Comparison of ENCODE assay signal across 21 cellular contexts in the genomic region with DNA sequence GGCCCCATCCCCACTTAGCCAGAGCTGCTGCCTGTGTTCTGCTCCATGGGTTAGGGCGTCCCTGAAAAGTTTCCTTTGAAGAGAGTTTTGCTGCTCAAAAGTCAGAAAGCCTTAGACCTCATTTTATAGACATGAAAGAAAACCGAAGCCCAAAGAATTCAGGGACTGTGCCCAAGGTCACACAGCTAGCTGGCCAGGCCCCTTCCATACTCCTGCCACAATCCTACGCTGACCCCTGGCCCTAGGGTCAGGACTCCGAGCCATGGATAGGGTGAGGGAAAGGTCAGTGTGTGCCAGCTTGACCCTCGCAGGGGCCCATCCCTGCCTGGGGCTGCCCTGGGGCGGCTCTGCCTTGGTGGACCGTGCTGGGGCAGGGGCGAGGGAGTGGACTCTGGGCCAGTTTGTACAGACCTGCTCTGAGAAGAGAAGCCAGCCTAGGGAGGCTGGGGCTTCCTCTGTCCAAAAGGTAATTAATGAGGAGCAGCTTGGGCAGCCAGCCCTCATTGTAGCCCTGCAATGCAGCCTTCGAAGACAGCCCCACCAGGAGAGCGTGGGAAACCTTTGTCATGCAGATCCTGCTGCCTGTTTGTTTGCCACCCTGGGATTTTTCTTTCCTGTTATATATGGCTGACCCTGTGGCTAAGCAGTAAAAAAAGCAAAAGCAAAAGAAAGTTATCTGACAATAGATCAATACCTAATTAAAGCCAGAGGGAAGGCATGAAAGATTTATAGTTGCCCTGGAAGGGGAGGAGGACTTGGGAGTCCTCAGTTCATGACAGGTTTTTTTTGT. TPM values are rescaled to one million over a fixed set of nuclear protein-coding genes. Genes with fewer than 3 reads are reported as not detected.
DNase-seq lines count a peak whose midpoint lies in the region; ATAC-seq, FAIRE-seq and TF ChIP-seq lines count a peak whose summit lies in the region.
"Had no signal": no experiment of that assay in that cellular context is flagged by ENCODE, and none has a peak within 500 bp of the region (broad histone marks: within the 10 kb centered on the region; RNA-seq: fewer than 3 reads in every experiment).

No MANE protein-coding gene starts in this region.

- no peak overlapping the region for H3K4me3 ChIP-seq in body of pancreas
- H3K4me3 ChIP-seq: transverse colon had no signal

- intact Hi-C loops in body of pancreas (cut with DNase I) = no loop called here

- H3K4me3 Mint-ChIP-seq in stimulated activated memory B cell treated with anti-CD40 and anti-IgM and Interleukin-4, amounts not matched to agents 10 μg/mL and 1 μg/mL and 100 μg/mL, for 72 hours = no peak overlapping the region
- H3K4me3 Mint-ChIP-seq: natural killer cell treated with Interleukin-12 subunit alpha and Interleukin-12 subunit beta and Interleukin-15 and Interleukin-18, amount 100 ng/mL, for 72 hours; stimulated activated effector memory CD8-positive, alpha-beta T cell treated with anti-CD3 and anti-CD28 coated beads, Interleukin-12 subunit alpha, Interleukin-12 subunit beta, amount 100 ng/mL, for 72 hours; T-helper 2 cell treated with Interferon-gamma antibody and Interleukin-4, amounts not matched to agents 5 μg/mL and 100 μg/mL, for 36 hours had no signal

- H3K27ac ChIP-seq in body of pancreas (peak overlapping the region in 3 of 4 donors; percentile 49 to 59 (median 55)), substantia nigra (ENCODE audit: low read depth, low read length, poor library complexity, severe bottlenecking) (no peak overlapping the region)
- H3K27ac ChIP-seq: transverse colon had no signal

- no peaks in the 10 kb centered on the region for H3K4me1 Mint-ChIP-seq in stimulated activated memory B cell treated with anti-CD40 and anti-IgM and Interleukin-4, amounts not matched to agents 10 μg/mL and 1 μg/mL and 100 μg/mL, for 72 hours
- H3K4me1 Mint-ChIP-seq: stimulated activated effector memory CD8-positive, alpha-beta T cell treated with anti-CD3 and anti-CD28 coated beads, Interleukin-12 subunit alpha, Interleukin-12 subunit beta, amount 100 ng/mL, for 72 hours had no signal

- peak; percentile 53 for ATAC-seq in body of pancreas
- peak; percentile 62 for ATAC-seq in left lobe of liver
- ATAC-seq in stimulated activated memory B cell treated with anti-CD40 and anti-IgM and Interleukin-4, amounts not matched to agents 10 μg/mL and 1 μg/mL and 100 μg/mL, for 72 hours = peak; percentile 22
- ATAC-seq: stimulated activated effector memory CD8-positive, alpha-beta T cell treated with anti-CD3 and anti-CD28 coated beads, Interleukin-12 subunit alpha, Interleukin-12 subunit beta, amount 100 ng/mL, for 72 hours had no signal

- TF ChIP-seq POLR2A in body of pancreas (IDR thresholded peaks at IDR 0.05) = no peak

- no peaks in the 10 kb centered on the region for H3K9me3 ChIP-seq in body of pancreas
- H3K9me3 ChIP-seq: transverse colon had no signal

- no peaks in the 10 kb centered on the region for H3K36me3 ChIP-seq in body of pancreas (replicated peaks in 1 of 2; ENCODE audit: insufficient read depth in 1 of 2, low read depth in 2 of 2)
- H3K36me3 ChIP-seq: transverse colon had no signal

- H3K27me3 Mint-ChIP-seq in stimulated activated memory B cell treated with anti-CD40 and anti-IgM and Interleukin-4, amounts not matched to agents 10 μg/mL and 1 μg/mL and 100 μg/mL, for 72 hours = peaks cover 14% of the 10 kb centered on the region
- H3K27me3 Mint-ChIP-seq: natural killer cell treated with Interleukin-12 subunit alpha and Interleukin-12 subunit beta and Interleukin-15 and Interleukin-18, amount 100 ng/mL, for 72 hours had no signal

- DNase-seq in NCI-H82 (lab: John Stamatoyannopoulos, UW) (peak; percentile 37), NCI-H82 treated with DMSO at 0.1 percent for 48 hours (lab: John Stamatoyannopoulos, UW; ENCODE audit: unreplicated experiment) (no peak), body of pancreas (peak in 3 of 4 donors; percentile 20 to 31 (median 30)), left lobe of liver (ENCODE audit: low spot score) (no peak), substantia nigra (lab: John Stamatoyannopoulos, UW) (no peak), D721Med (ENCODE audit: insufficient read length, low spot score) (no peak), GM19238 (ENCODE audit: insufficient read length, low spot score) (no peak)
- DNase-seq: activated CD4-positive, CD25-positive, alpha-beta regulatory T cell; C1 segment of cervical spinal cord; effector memory CD4-positive, alpha-beta T cell; MM.1S; NCI-H1930; NCI-H510A; SIG-M5; transverse colon had no signal

- 54 to 77% methylated on average over 5 to 10 of the region's 10 CpGs for WGBS in body of pancreas, 2 donors

- no peak overlapping the region for H3K27ac Mint-ChIP-seq in stimulated activated memory B cell treated with anti-CD40 and anti-IgM and Interleukin-4, amounts not matched to agents 10 μg/mL and 1 μg/mL and 100 μg/mL, for 72 hours
- H3K27ac Mint-ChIP-seq: natural killer cell treated with Interleukin-12 subunit alpha and Interleukin-12 subunit beta and Interleukin-15 and Interleukin-18, amount 100 ng/mL, for 72 hours; stimulated activated effector memory CD8-positive, alpha-beta T cell treated with anti-CD3 and anti-CD28 coated beads, Interleukin-12 subunit alpha, Interleukin-12 subunit beta, amount 100 ng/mL, for 72 hours; T-helper 2 cell treated with Interferon-gamma antibody and Interleukin-4, amounts not matched to agents 5 μg/mL and 100 μg/mL, for 36 hours had no signal

- no peaks in the 10 kb centered on the region for H3K36me3 Mint-ChIP-seq in stimulated activated memory B cell treated with anti-CD40 and anti-IgM and Interleukin-4, amounts not matched to agents 10 μg/mL and 1 μg/mL and 100 μg/mL, for 72 hours
- H3K36me3 Mint-ChIP-seq: natural killer cell treated with Interleukin-12 subunit alpha and Interleukin-12 subunit beta and Interleukin-15 and Interleukin-18, amount 100 ng/mL, for 72 hours; stimulated activated effector memory CD8-positive, alpha-beta T cell treated with anti-CD3 and anti-CD28 coated beads, Interleukin-12 subunit alpha, Interleukin-12 subunit beta, amount 100 ng/mL, for 72 hours had no signal

- H3K4me1 ChIP-seq in body of pancreas = peaks cover 6% of the 10 kb centered on the region
- H3K4me1 ChIP-seq: transverse colon had no signal

- H3K27me3 ChIP-seq in body of pancreas = no peaks in the 10 kb centered on the region
- H3K27me3 ChIP-seq: transverse colon had no signal

- no peaks in the 10 kb centered on the region for H3K9me3 Mint-ChIP-seq in stimulated activated memory B cell treated with anti-CD40 and anti-IgM and Interleukin-4, amounts not matched to agents 10 μg/mL and 1 μg/mL and 100 μg/mL, for 72 hours
- H3K9me3 Mint-ChIP-seq: natural killer cell treated with Interleukin-12 subunit alpha and Interleukin-12 subunit beta and Interleukin-15 and Interleukin-18, amount 100 ng/mL, for 72 hours; stimulated activated effector memory CD8-positive, alpha-beta T cell treated with anti-CD3 and anti-CD28 coated beads, Interleukin-12 subunit alpha, Interleukin-12 subunit beta, amount 100 ng/mL, for 72 hours; T-helper 2 cell treated with Interferon-gamma antibody and Interleukin-4, amounts not matched to agents 5 μg/mL and 100 μg/mL, for 36 hours had no signal

- no peak for FAIRE-seq in D721Med (lab: Jason Lieb, UNC)
- FAIRE-seq: A204.1, keratinocyte had no signal

- TF ChIP-seq CTCF in body of pancreas (IDR thresholded peaks at IDR 0.05) (no peak), D721Med (IDR thresholded peaks at IDR 0.05; ENCODE audit: insufficient read depth, missing control alignments) (no peak)

RNA-seq across cellular contexts. Expression of a gene that starts 37.4 kb away (rescaled TPM):
- total RNA-seq in body of pancreas (under 1 TPM; 0.26 to 0.66 TPM), left lobe of liver (0.15 TPM)

RNA-seq across cellular contexts. Expression of a gene that starts 38.9 kb away (rescaled TPM):
- total RNA-seq in body of pancreas (10 to 100 TPM in 1 of 2 donors, 1 to 10 TPM in 1; 7.6 to 15.6 TPM), left lobe of liver (9.2 TPM)

RNA-seq across cellular contexts. Expression of a gene that starts 46.9 kb away (rescaled TPM):
- total RNA-seq in body of pancreas = 10 to 100 TPM; 82.5 to 95.6 TPM
- total RNA-seq in left lobe of liver = 50.5 TPM

Comparison
In these comparisons a context has a peak if more than half of its experiments do, and no peak if none do; other contexts are left out.
1. DNase-seq: peak in NCI-H82 (single experiment) and body of pancreas (3 of 4); none in NCI-H82 treated with DMSO at 0.1 percent for 48 hours (single experiment), left lobe of liver (single experiment), substantia nigra (0 of 49), D721Med (single experiment) and GM19238 (single experiment).
2. Peak in every context shown above with its lines, with median percentiles within 50 percentile points of each other: ATAC-seq.